ENCODE assay signal across 7 cellular contexts in the genomic region with DNA sequence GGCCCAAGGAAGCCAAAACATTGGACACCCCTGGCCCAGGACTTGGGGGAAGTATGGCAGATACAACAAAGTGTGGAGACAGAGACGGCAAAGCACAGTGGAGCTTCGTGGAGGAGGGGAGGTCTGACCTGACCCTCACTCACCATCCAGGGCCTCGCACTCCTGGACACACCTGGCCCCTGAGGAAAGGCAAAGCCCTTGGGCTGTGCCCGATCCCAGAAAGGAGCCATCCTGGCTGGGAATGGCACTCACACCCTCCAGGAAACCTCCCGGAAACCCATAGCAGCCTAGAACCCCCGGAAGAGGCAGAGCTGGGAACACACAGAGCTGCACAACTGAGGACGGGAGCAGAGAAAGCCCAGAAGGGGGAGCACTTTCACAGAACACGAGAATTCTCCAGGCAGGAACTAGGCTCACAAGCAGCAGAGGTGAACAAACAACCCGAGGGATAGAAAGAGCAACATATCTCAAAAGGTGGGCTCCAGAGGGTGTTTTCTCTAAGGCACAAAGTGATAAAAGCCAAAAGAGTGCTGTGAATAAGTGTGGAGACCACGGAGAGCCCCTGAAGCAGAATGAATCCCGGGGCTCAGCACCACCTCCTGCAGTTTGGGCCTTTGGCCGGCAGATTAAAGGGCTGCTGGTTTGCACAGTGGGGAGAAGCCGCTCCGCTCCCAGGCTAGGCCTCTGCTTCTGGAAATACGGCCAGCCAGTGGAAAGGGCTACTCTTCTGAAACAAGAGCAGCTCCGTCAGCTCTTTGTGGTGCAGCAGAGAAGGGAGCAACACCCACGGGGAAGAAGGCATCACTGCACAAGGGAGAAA.
DNase-seq lines count a peak whose midpoint lies in the region; ATAC-seq and TF ChIP-seq lines count a peak whose summit lies in the region.

No MANE protein-coding gene starts in this region.

- H4K20me1 ChIP-seq in SK-N-SH (ENCODE audit: insufficient read depth), result peaks cover 10% of the 10 kb centered on the region; the same call in 1 of the 2 replicates

- no peaks in the 10 kb centered on the region for H3K4me1 Mint-ChIP-seq in mesothelial cell of epicardium

- TF ChIP-seq CTCF in SK-N-SH (IDR thresholded peaks at IDR 0.05), result peak; percentile 74
- TF ChIP-seq CTCF in mesothelial cell of epicardium (IDR thresholded peaks at IDR 0.05; ENCODE audit: unreplicated experiment), result no peak

- peak overlapping the region; percentile 25 for H3K27ac Mint-ChIP-seq in mesothelial cell of epicardium

- H3K4me3 ChIP-seq in SK-N-SH (ENCODE audit: low read depth in 2 of 2, low read length in 1 of 2), result no peak overlapping the region; a peak in 1 of 4 replicates

- peak; percentile 61 for TF ChIP-seq RAD21 in SK-N-SH (IDR thresholded peaks at IDR 0.05; ENCODE audit: low read length)

- no peak overlapping the region for H2AFZ ChIP-seq in SK-N-SH (ENCODE audit: low read depth)

- H3F3A ChIP-seq in SK-N-SH (replicated peaks; ENCODE audit: insufficient read depth), result peaks cover 15% of the 10 kb centered on the region

- H3K79me2 ChIP-seq in SK-N-SH (ENCODE audit: insufficient read depth), result no peaks in the 10 kb centered on the region

- TF ChIP-seq EP300 in SK-N-SH (IDR thresholded peaks at IDR 0.05; ENCODE audit: borderline replicate concordance in 1 of 2, low read depth in 1 of 2, low read length in 1 of 2), result no peak

- peaks cover 21% of the 10 kb centered on the region for H3K36me3 Mint-ChIP-seq in mesothelial cell of epicardium

- no peak overlapping the region for H3K4me2 ChIP-seq in SK-N-SH

- no peaks in the 10 kb centered on the region for H3K9me2 ChIP-seq in SK-N-SH

- H3K9me3 ChIP-seq in SK-N-SH, result no peaks in the 10 kb centered on the region

- no peaks in the 10 kb centered on the region for H3K27me3 Mint-ChIP-seq in mesothelial cell of epicardium (ENCODE audit: low read depth)

- H3K4me3 Mint-ChIP-seq in mesothelial cell of epicardium, result no peak overlapping the region

- no peak for TF ChIP-seq POLR2A in erythroblast (IDR thresholded peaks at IDR 0.05; ENCODE audit: low read length)

- no peak overlapping the region; a peak in 1 of 4 replicates for H3K27ac ChIP-seq in SK-N-SH (ENCODE audit: low read depth in 2 of 2, low read length in 1 of 2)

- POLR2A ChIA-PET in SK-N-SH (lab: Yijun Ruan, JAX), result interaction anchor here (0.6 kb wide), 1 partner anchor 12 kb away, joined by 5 read pairs; no protein-coding TSS in a partner anchor

- no peak overlapping the region for H3K9ac ChIP-seq in SK-N-SH

- DNase-seq in DMS114 treated with DMSO at 0.1 percent for 48 hours (lab: John Stamatoyannopoulos, UW; ENCODE audit: unreplicated experiment) (peak; percentile 35), HCEC 1CT (peak; percentile 36), SK-N-SH (peak; percentile 70), erythroblast (lab: John Stamatoyannopoulos, UW) (peak; percentile 39 to 57), mesothelial cell of epicardium (ENCODE audit: low spot score in 2 of 2, unreplicated experiment in 2 of 2) (no peak)

- H3K4me1 ChIP-seq in SK-N-SH (ENCODE audit: control insufficient read depth in 1 of 2, insufficient read depth in 2 of 2, low read depth in 1 of 2, low read length in 1 of 2), result no peaks in the 10 kb centered on the region; a peak in 1 of 4 replicates

- no peaks in the 10 kb centered on the region for H3K9me3 Mint-ChIP-seq in mesothelial cell of epicardium

- no peaks in the 10 kb centered on the region for H3K27me3 ChIP-seq in SK-N-SH (ENCODE audit: insufficient read depth)

- peaks cover 30 to 94% of the 10 kb centered on the region in 2 experiments for H3K36me3 ChIP-seq in SK-N-SH (replicated peaks in 1 of 2; ENCODE audit: control insufficient read depth in 1 of 2, insufficient read depth in 2 of 2, low read length in 1 of 2)

- no peak for ATAC-seq in GM18868 (IDR thresholded peaks at IDR 0.05; ENCODE audit: unreplicated experiment)
- no peak for ATAC-seq in HG02884 (IDR thresholded peaks at IDR 0.05; ENCODE audit: unreplicated experiment)

- CTCF ChIA-PET in SK-N-SH (lab: Yijun Ruan, JAX), result interaction anchor here (0.7 to 5.1 kb wide), 20 partner anchors 9 to 605 kb away, joined by 3 to 40 read pairs (median 3); partner anchors contain the start of gene DCAF12

- 71% methylated on average over 13 of the region's 17 CpGs for whole genome bisulfite sequencing in SK-N-SH (ENCODE audit: low lambda C conversion rate)

TF ChIP-seq in SK-N-SH, 30 proteins besides CTCF, POLR2A, EP300 and RAD21:
- TF ChIP-seq SMC3 (IDR thresholded peaks at IDR 0.05; ENCODE audit: low read depth, low read length) (peak; percentile 59), TAF1 (IDR thresholded peaks at IDR 0.05; ENCODE audit: borderline replicate concordance, low read depth, low read length) (no peak)

Comparison
In these comparisons a context has a peak if more than half of its experiments do, and no peak if none do; other contexts are left out.
1. DNase-seq: peak in DMS114 treated with DMSO at 0.1 percent for 48 hours (single experiment), HCEC 1CT (single experiment), SK-N-SH (single experiment) and erythroblast (2 of 2); none in mesothelial cell of epicardium (0 of 2).